In the genomic region with DNA sequence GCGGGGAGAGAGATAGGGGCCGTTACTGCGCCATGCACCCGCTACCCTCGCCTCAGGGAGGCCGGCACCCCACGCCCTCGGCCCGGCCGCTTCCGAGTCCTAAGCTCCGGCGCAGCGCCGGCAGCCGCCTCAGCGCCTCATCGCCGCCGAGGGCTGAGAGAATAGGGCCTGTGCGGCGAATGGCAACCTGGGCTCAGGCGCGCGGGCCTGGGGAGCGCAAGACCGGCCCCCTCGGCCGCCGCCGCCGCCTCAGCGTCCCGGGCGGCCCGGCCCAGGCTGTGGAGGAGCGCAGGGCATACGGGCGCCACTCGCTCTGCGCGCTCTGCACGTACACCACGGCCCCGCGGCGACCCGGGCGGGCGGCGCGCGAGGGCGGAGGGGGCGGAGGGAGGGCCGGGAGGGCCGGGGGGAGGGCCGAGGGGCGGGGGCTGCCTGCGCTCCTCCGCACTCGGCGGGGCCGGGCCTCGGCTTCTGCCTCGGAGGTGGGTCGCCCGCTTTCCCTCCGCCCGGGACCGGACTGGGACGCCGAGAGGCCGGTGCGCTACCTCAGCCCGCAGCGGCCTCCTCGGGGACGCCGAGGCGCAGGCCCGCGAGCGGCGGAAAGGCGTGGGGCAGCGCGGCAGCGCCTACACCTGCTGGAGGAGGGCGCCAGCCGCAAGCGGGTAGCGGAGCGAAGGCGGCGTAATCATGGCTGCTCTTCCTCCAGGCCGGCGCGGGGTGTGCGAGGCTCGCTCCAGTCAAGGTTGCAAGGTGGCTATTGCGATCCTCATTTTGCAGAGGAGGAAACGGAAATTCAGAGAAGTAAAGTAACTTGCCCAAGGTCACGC, we compare ENCODE assay signal across 8 cellular contexts. TPM values are rescaled to one million over a fixed set of nuclear protein-coding genes. Genes with fewer than 3 reads are reported as not detected.
DNase-seq lines count a peak whose midpoint lies in the region; ATAC-seq, FAIRE-seq and TF ChIP-seq lines count a peak whose summit lies in the region.

Gene EGLN1, minus strand, starts transcription at position 317 of the 827 bp plus-strand sequence. CDS start 399 bp downstream, outside the sequence.

- POLR2A ChIA-PET in endothelial cell of umbilical vein (lab: Charles Lee): interaction anchor here (0.8 kb wide), 1 partner anchor 46 kb away, joined by 3 read pairs; no protein-coding TSS in a partner anchor

- H3K4me3 ChIP-seq in OCI-LY1 (ENCODE audit: low read depth, low read length, poor library complexity, severe bottlenecking) (peak within 1 kb of the TSS; percentile 75), endothelial cell of umbilical vein (replicated peaks in 1 of 3; ENCODE audit: insufficient read depth in 1 of 3, low read depth in 1 of 3, low read length in 3 of 3) (peak within 1 kb of the TSS; percentile 63 to 97 (median 91)), mononuclear cell (ENCODE audit: low read length) (peak within 1 kb of the TSS; percentile 64)

- H3K4me1 ChIP-seq in OCI-LY1 (ENCODE audit: insufficient read depth, low read length, severe bottlenecking) (peaks cover 38% of the 10 kb centered on the region), endothelial cell of umbilical vein (ENCODE audit: control insufficient read depth, extremely low read depth, insufficient read depth, low read length) (peaks cover 43% of the 10 kb centered on the region), mononuclear cell (ENCODE audit: insufficient read depth, low read length) (peaks cover 36% of the 10 kb centered on the region)

- CTCF ChIA-PET in endothelial cell of umbilical vein (lab: Charles Lee): interaction anchor here (1.0 to 3.6 kb wide), 6 partner anchors 31 to 106 kb away, joined by 3 to 39 read pairs (median 4); partner anchors contain the start of genes EXOC8 and SPRTN

- no peaks in the 10 kb centered on the region for H3K9me2 ChIP-seq in OCI-LY1 (ENCODE audit: low read depth, low read length)

- H3K27ac ChIP-seq in OCI-LY1 (ENCODE audit: low read depth, low read length, poor library complexity, severe bottlenecking): peak within 1 kb of the TSS; percentile 78
- H3K27ac ChIP-seq in endothelial cell of umbilical vein (ENCODE audit: insufficient read depth, low read depth, low read length): peak within 1 kb of the TSS; percentile 89

- FAIRE-seq in endothelial cell of umbilical vein (lab: Jason Lieb, UNC): peak; percentile 78

- H4K20me1 ChIP-seq in OCI-LY1 (ENCODE audit: insufficient read depth, low read length): no peaks in the 10 kb centered on the region
- peaks cover 4% of the 10 kb centered on the region for H4K20me1 ChIP-seq in endothelial cell of umbilical vein (replicated peaks; ENCODE audit: control insufficient read depth, extremely low read depth, insufficient read depth, low read length)

- H3K9me1 ChIP-seq in endothelial cell of umbilical vein (replicated peaks; ENCODE audit: control insufficient read depth, extremely low read depth, insufficient read depth, low read length): no peaks in the 10 kb centered on the region

- intact Hi-C loops in endothelial cell of umbilical vein (cut with micrococcal nuclease): loop anchor here (1.0 to 5.0 kb wide), 8 partner anchors 27 to 445 kb away; partner anchors contain the start of genes ARV1, GNPAT, TSNAX and TTC13

- TF ChIP-seq CTCF in OCI-LY1 (IDR thresholded peaks at IDR 0.05; ENCODE audit: low read length) (peak; percentile 34; the same call in 1 of the 2 replicates), endothelial cell of umbilical vein (IDR thresholded peaks at IDR 0.05; ENCODE audit: extremely low read depth in 1 of 2, insufficient read depth in 1 of 2, low read depth in 1 of 2, low read length in 2 of 2) (peak; percentile 14 to 33)

- H3K36me3 ChIP-seq in OCI-LY1 (ENCODE audit: insufficient read depth, low read length) (no peaks in the 10 kb centered on the region; the same call in 1 of the 2 replicates), endothelial cell of umbilical vein (ENCODE audit: control insufficient read depth in 2 of 2, extremely low read depth in 1 of 2, insufficient read depth in 2 of 2, low read length in 2 of 2) (no peaks in the 10 kb centered on the region)

- peaks cover 39% of the 10 kb centered on the region for H3K79me2 ChIP-seq in OCI-LY1 (ENCODE audit: insufficient read depth, low read length)
- peaks cover 43% of the 10 kb centered on the region for H3K79me2 ChIP-seq in endothelial cell of umbilical vein (ENCODE audit: control insufficient read depth, insufficient read depth, low read length)

- H3K9me3 ChIP-seq in OCI-LY1 (ENCODE audit: low read length): no peaks in the 10 kb centered on the region
- H3K9me3 ChIP-seq in endothelial cell of umbilical vein (replicated peaks; ENCODE audit: control insufficient read depth, insufficient read depth, low read length): no peaks in the 10 kb centered on the region
- H3K9me3 ChIP-seq in mononuclear cell (ENCODE audit: low read depth, low read length): no peaks in the 10 kb centered on the region

- BruUV-seq in endothelial cell of umbilical vein (replicated peaks; lab: Mats Ljungman, UMichigan): no TSS peak

- no peaks in the 10 kb centered on the region for H3F3A ChIP-seq in OCI-LY1 (ENCODE audit: insufficient read depth, low read length)

- dilution Hi-C loops in endothelial cell of umbilical vein (cut with MboI; ENCODE audit: extremely low pct_ligation_motif_present, low sequenced_read_pairs): no loop called here

- H2AFZ ChIP-seq in OCI-LY1 (ENCODE audit: low read length): peak within 1 kb of the TSS; percentile 44; the same call in 1 of the 2 replicates
- peak within 1 kb of the TSS; percentile 40 for H2AFZ ChIP-seq in endothelial cell of umbilical vein (ENCODE audit: low read depth, low read length)

- DNase-seq in D341Med (ENCODE audit: low spot score): peak; percentile 98
- peak in 71 of 76 experiments; percentile 17 to 85 (median 66) for DNase-seq in HUDEP-2 (lab: John Stamatoyannopoulos, UW; ENCODE audit: unreplicated experiment in 76 of 76)
- DNase-seq in activated CD8-positive, alpha-beta memory T cell treated with anti-CD3 and anti-CD28 coated beads, Interleukin-2, amount 50 U/mL, for 48 hours: peak; percentile 88
- peak; percentile 95 for DNase-seq in endothelial cell of umbilical vein (ENCODE audit: low read depth, low spot score)
- peak; percentile 70 to 79 for DNase-seq in stimulated activated CD8-positive, alpha-beta memory T cell treated with anti-CD3 and anti-CD28 coated beads, Interleukin-2, amount 100 ng/mL, for 48 hours (ENCODE audit: low read depth in 2 of 2)

- peak within 1 kb of the TSS; percentile 91 for H3K9ac ChIP-seq in OCI-LY1 (ENCODE audit: low read length)
- peak within 1 kb of the TSS; percentile 87 for H3K9ac ChIP-seq in endothelial cell of umbilical vein (replicated peaks; ENCODE audit: extremely low read depth, insufficient read depth, low read length)

- H3K27me3 ChIP-seq in OCI-LY1 (ENCODE audit: insufficient read depth, low read length) (no peaks in the 10 kb centered on the region), endothelial cell of umbilical vein (ENCODE audit: control insufficient read depth in 2 of 2, insufficient read depth in 2 of 2, low read length in 2 of 2) (no peaks in the 10 kb centered on the region), mononuclear cell (ENCODE audit: insufficient read depth, low read length) (peaks cover 33% of the 10 kb centered on the region)

- peak; percentile 84 for TF ChIP-seq POLR2A in endothelial cell of umbilical vein (IDR thresholded peaks at IDR 0.05; ENCODE audit: low read depth, low read length)

- ATAC-seq in GM21390 (IDR thresholded peaks at IDR 0.05; ENCODE audit: unreplicated experiment): peak; percentile 79

- peak within 1 kb of the TSS; percentile 99 for H3K4me2 ChIP-seq in OCI-LY1 (ENCODE audit: low read length)
- H3K4me2 ChIP-seq in endothelial cell of umbilical vein (ENCODE audit: insufficient read depth, low read length): peak within 1 kb of the TSS; percentile 99

TF ChIP-seq in endothelial cell of umbilical vein, 7 proteins besides CTCF, POLR2A, EP300 and RAD21:
- no peak for TF ChIP-seq EZH2 (IDR thresholded peaks at IDR 0.05; ENCODE audit: borderline replicate concordance, low read depth, low read length, severe bottlenecking)
- TF ChIP-seq MAX (IDR thresholded peaks at IDR 0.05; ENCODE audit: insufficient read depth, insufficient read length): no peak
- peak; percentile 73 for TF ChIP-seq POLR2AphosphoS5 (IDR thresholded peaks at IDR 0.05; ENCODE audit: insufficient read depth, low read depth, low read length)
- no peak for TF ChIP-seq JUN (IDR thresholded peaks at IDR 0.05; ENCODE audit: borderline replicate concordance, insufficient read depth, insufficient read length, low read depth)
TF ChIP-seq in endothelial cell of umbilical vein: peak in this region for 1.

RNA-seq across cellular contexts. Expression of gene EGLN1, which starts in this region (rescaled TPM):
- total RNA-seq in endothelial cell of umbilical vein (37.4 and 38.1 TPM in 2 replicates), mononuclear cell (19.0 TPM)
- polyA plus RNA-seq in endothelial cell of umbilical vein: 11.5 and 13.7 TPM in 2 replicates
- 20.9 and 21.9 TPM in 2 replicates for polyA plus RNA-seq in endothelial cell of umbilical vein (2011; cell fraction: cytosol; rRNA removed)
- 11.2 and 16.1 TPM in 2 replicates for polyA plus RNA-seq in endothelial cell of umbilical vein (2011; cell fraction: nucleus; rRNA removed)
- 27.5 and 41.8 TPM in 2 replicates for polyA plus RNA-seq in endothelial cell of umbilical vein (2012)
- 37.8 and 52.4 TPM in 2 replicates for polyA minus RNA-seq in endothelial cell of umbilical vein
- 17.3 TPM for polyA minus RNA-seq in endothelial cell of umbilical vein (2011; cell fraction: cytosol; rRNA and poly(A)+ RNA removed)
- 19.1 and 21.3 TPM in 2 replicates for polyA minus RNA-seq in endothelial cell of umbilical vein (2011; cell fraction: nucleus; rRNA and poly(A)+ RNA removed)

Comparison
In these comparisons a context has a peak if more than half of its experiments do, and no peak if none do; other contexts are left out.
1. Peak in every context shown above with its lines: DNase-seq, ATAC-seq, H3K4me3 ChIP-seq and H3K27ac ChIP-seq.